Comparison of ENCODE assay signal across 8 cellular contexts in the genomic region with DNA sequence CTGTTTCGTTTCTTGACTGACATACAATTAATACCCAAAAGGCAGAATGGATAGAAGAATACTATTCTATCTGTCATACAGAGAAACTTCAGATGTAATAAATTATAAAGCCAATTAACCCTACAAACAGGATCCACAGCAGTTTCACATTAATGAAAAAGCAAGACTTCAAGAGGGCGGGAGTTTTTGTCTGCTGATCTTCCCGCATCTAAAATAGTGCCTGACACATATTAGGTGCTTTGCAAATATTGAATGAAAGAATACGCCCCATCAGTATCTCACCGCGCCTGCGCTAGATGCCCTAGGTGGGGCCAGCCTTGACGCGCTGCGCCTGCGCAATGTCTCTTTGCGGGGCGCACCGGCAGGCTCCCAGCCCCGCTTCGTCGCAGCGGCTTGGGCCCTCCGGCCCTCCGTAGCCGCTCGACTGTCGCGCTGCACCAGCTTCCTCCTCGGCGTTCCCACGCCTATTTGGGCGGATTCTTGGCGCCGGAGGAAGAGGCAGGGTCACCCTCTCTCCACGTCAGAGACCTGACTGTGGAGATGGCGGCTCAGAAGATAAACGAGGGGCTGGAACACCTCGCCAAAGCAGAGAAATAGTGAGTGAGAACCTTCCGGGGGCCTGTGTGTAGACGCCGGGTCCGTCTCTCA.
DNase-seq lines count a peak whose midpoint lies in the region; TF ChIP-seq lines count a peak whose summit lies in the region.

A gene (plus strand): TSS at position 465 of the 648 bp plus-strand sequence. CDS start 76 bp downstream, at position 541.

- H3K9ac ChIP-seq in SK-N-MC (ENCODE audit: insufficient read length), result peak within 1 kb of the TSS; percentile 77

- no peaks in the 10 kb centered on the region for H3K9me3 Mint-ChIP-seq in activated naive CD4-positive, alpha-beta T cell treated with anti-CD3 and anti-CD28 coated beads, Interleukin-2, amount 10 ng/mL, durations not matched to agents 7 days and 5 days

- POLR2A ChIA-PET in HEK293T (lab: Yijun Ruan, JAX), result interaction anchor here (0.7 kb wide), 1 partner anchor 82 kb away, joined by 3 read pairs; no protein-coding TSS in a partner anchor

- peak; percentile 99 for DNase-seq in GM03348 (ENCODE audit: low spot score)
- DNase-seq in HEK293T (ENCODE audit: extremely low spot score), result peak; percentile 89
- peak; percentile 89 for DNase-seq in MV-4-11 (lab: John Stamatoyannopoulos, UW)
- no peak for DNase-seq in SK-N-MC (ENCODE audit: low read depth, low spot score)
- peak; percentile 91 for DNase-seq in activated naive CD4-positive, alpha-beta T cell treated with anti-CD3 and anti-CD28 coated beads, Interleukin-2, amount 10 ng/mL, durations not matched to agents 7 days and 5 days
- peak; percentile 97 for DNase-seq in germinal center (ENCODE audit: low spot score)
- peak; percentile 60 for DNase-seq in non-pigmented ciliary epithelial cell (ENCODE audit: low read depth)
- peak; percentile 95 for DNase-seq in superior temporal gyrus (ENCODE audit: extremely low spot score)

- peaks cover 11% of the 10 kb centered on the region for H3K27me3 Mint-ChIP-seq in activated naive CD4-positive, alpha-beta T cell treated with anti-CD3 and anti-CD28 coated beads, Interleukin-2, amount 10 ng/mL, durations not matched to agents 7 days and 5 days

- H3K27ac Mint-ChIP-seq in activated naive CD4-positive, alpha-beta T cell treated with anti-CD3 and anti-CD28 coated beads, Interleukin-2, amount 10 ng/mL, durations not matched to agents 7 days and 5 days, result peak within 1 kb of the TSS; percentile 95

- CTCF ChIA-PET in HEK293T (lab: Yijun Ruan, JAX), result no interaction called here
- CTCF ChIA-PET in activated naive CD4-positive, alpha-beta T cell treated with anti-CD3 and anti-CD28 coated beads, Interleukin-2, amount 10 ng/mL, durations not matched to agents 7 days and 5 days (lab: Charles Lee), result interaction anchor here (1.0 to 1.2 kb wide), 2 partner anchors 9 to 1470 kb away, joined by 3 read pairs; no protein-coding TSS in a partner anchor

- peak within 1 kb of the TSS; percentile 59 for H3K27ac ChIP-seq in SK-N-MC

- H3K4me3 ChIP-seq in SK-N-MC, result peak within 1 kb of the TSS; percentile 81

- H3K4me3 Mint-ChIP-seq in activated naive CD4-positive, alpha-beta T cell treated with anti-CD3 and anti-CD28 coated beads, Interleukin-2, amount 10 ng/mL, durations not matched to agents 7 days and 5 days, result peak within 1 kb of the TSS; percentile 94

- H3K36me3 ChIP-seq in SK-N-MC (ENCODE audit: insufficient read depth, low read length), result peaks cover 1% of the 10 kb centered on the region; the same call in 1 of the 2 replicates

- peaks cover 3% of the 10 kb centered on the region for H3K36me3 Mint-ChIP-seq in activated naive CD4-positive, alpha-beta T cell treated with anti-CD3 and anti-CD28 coated beads, Interleukin-2, amount 10 ng/mL, durations not matched to agents 7 days and 5 days

- H3K9me3 ChIP-seq in SK-N-MC (ENCODE audit: low read depth, low read length), result no peaks in the 10 kb centered on the region

- H3K4me1 Mint-ChIP-seq in activated naive CD4-positive, alpha-beta T cell treated with anti-CD3 and anti-CD28 coated beads, Interleukin-2, amount 10 ng/mL, durations not matched to agents 7 days and 5 days, result peaks cover 48% of the 10 kb centered on the region

TF ChIP-seq in HEK293T, 16 proteins besides CTCF, POLR2A, EP300 and RAD21:
- no peak for TF ChIP-seq NFRKB (IDR thresholded peaks at IDR 0.05)
- TF ChIP-seq SP1 (IDR thresholded peaks at IDR 0.05), result no peak
- TF ChIP-seq ARNT (IDR thresholded peaks at IDR 0.05), result no peak
- no peak for TF ChIP-seq HDGF (IDR thresholded peaks at IDR 0.05; ENCODE audit: borderline replicate concordance)
- TF ChIP-seq LEF1 (IDR thresholded peaks at IDR 0.05; ENCODE audit: borderline replicate concordance), result no peak
